In genomic region chr20:50120935-50121693, GRCh38 we compare ENCODE assay signal across 8 cellular contexts. TPM values are rescaled to one million over a fixed set of nuclear protein-coding genes. Genes with fewer than 3 reads are reported as not detected.
DNase-seq lines count a peak whose midpoint lies in the region; ATAC-seq and TF ChIP-seq lines count a peak whose summit lies in the region.

No MANE protein-coding gene starts in this region.

- H3K4me3 ChIP-seq in DND-41 (ENCODE audit: low read depth in 1 of 2, low read length in 2 of 2), result no peak overlapping the region

- no peak overlapping the region for H3K9ac ChIP-seq in DND-41 (ENCODE audit: low read depth, low read length)

- no peak overlapping the region for H3K4me2 ChIP-seq in DND-41 (ENCODE audit: insufficient read depth, low read length)

- peak; percentile 77 for ATAC-seq in DND-41 (ENCODE audit: insufficient read depth, low read depth)
- no peak for ATAC-seq in HG03045 (IDR thresholded peaks at IDR 0.05; ENCODE audit: unreplicated experiment)

- H3K27ac ChIP-seq in DND-41 (ENCODE audit: low read length), result no peak overlapping the region; the same call in 1 of the 2 replicates

- H3K4me1 ChIP-seq in DND-41 (ENCODE audit: insufficient read depth, low read length), result peaks cover 7% of the 10 kb centered on the region

- TF ChIP-seq CTCF in DND-41 (IDR thresholded peaks at IDR 0.05; ENCODE audit: borderline replicate concordance, extremely low read depth, low read length, poor library complexity, severe bottlenecking), result peak; percentile 91

- DNase-seq in DND-41, result peak; percentile 69
- peak; percentile 98 for DNase-seq in LHCN-M2 (ENCODE audit: low read depth)
- DNase-seq in RPMI7951 (ENCODE audit: low read depth), result peak; percentile 80
- DNase-seq in activated effector memory CD4-positive, alpha-beta T cell treated with anti-CD3 and anti-CD28 coated beads, Interleukin-2, amount 50 U/mL, for 16 hours, result peak; percentile 85
- DNase-seq in germinal center (ENCODE audit: low spot score), result peak; percentile 70
- DNase-seq in pons (ENCODE audit: low spot score), result peak; percentile 78
- no peak for DNase-seq in OCI-M2 (lab: John Stamatoyannopoulos, UW; ENCODE audit: unreplicated experiment)

- H4K20me1 ChIP-seq in DND-41 (ENCODE audit: insufficient read depth, low read length), result peaks cover 6% of the 10 kb centered on the region; the same call in 1 of the 2 replicates

- peaks cover 28% of the 10 kb centered on the region for H3K36me3 ChIP-seq in DND-41 (ENCODE audit: insufficient read depth, low read length)

- no peak overlapping the region for H2AFZ ChIP-seq in DND-41 (ENCODE audit: low read depth, low read length)

- H3K27me3 ChIP-seq in DND-41 (ENCODE audit: insufficient read depth, low read length, poor library complexity), result no peaks in the 10 kb centered on the region

- no peaks in the 10 kb centered on the region for H3K9me3 ChIP-seq in DND-41 (ENCODE audit: insufficient read depth, low read length, severe bottlenecking)

- no peaks in the 10 kb centered on the region for H3K79me2 ChIP-seq in DND-41 (ENCODE audit: insufficient read depth, low read length)

RNA-seq across cellular contexts. Expression of gene UBE2V1, which starts 8.2 kb away (rescaled TPM):
- 61.5 and 71.5 TPM in 2 replicates for total RNA-seq in LHCN-M2 (2014; rRNA removed)
- 126 TPM for polyA plus RNA-seq in LHCN-M2 (2012)
- 134 and 174 TPM in 2 replicates for total RNA-seq in RPMI7951 (2014; rRNA removed; shearing (Covaris generic))

RNA-seq across cellular contexts. Expression of gene PEDS1, which starts 32.4 kb away (rescaled TPM):
- 25.8 and 37.7 TPM in 2 replicates for total RNA-seq in LHCN-M2 (2014; rRNA removed)
- polyA plus RNA-seq in LHCN-M2 (2012), result 23.8 TPM
- 54.2 and 56.1 TPM in 2 replicates for total RNA-seq in RPMI7951 (2014; rRNA removed; shearing (Covaris generic))
